In the genomic region with DNA sequence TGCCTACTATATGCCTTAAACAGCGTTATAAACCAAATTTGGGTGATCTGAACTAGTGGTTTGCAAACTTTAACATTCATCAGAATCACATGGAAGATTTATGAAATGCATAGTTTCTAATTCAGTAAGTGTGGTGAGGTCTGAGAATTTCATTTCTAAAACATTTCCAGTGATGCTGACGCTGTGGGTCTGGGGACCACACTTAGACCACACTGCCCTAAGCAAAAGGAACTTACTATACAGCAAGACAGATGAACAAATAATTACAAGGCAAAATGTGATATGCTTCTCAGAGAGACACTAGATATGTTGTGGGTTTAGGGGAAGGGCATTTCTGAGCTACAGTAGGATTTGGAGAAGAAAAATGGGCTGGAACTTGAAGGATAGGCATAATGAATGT, we compare ENCODE assay signal across 16 cellular contexts.
A peak's percentile ranks its signal among the peaks of the same experiment; 100 is the strongest.
DNase-seq lines count a peak whose midpoint lies in the region; ATAC-seq and TF ChIP-seq lines count a peak whose summit lies in the region.
"Had no signal": no experiment of that assay in that cellular context is flagged by ENCODE, and none has a peak within 500 bp of the region (broad histone marks: within the 10 kb centered on the region; RNA-seq: fewer than 3 reads in every experiment).

No MANE protein-coding gene starts in this region.

- TF ChIP-seq POLR2A in GM18505 (IDR thresholded peaks at IDR 0.05; ENCODE audit: borderline replicate concordance, extremely low read depth, insufficient read depth, insufficient read length) = no peak

- CTCF ChIA-PET in activated CD4-positive, alpha-beta T cell treated with anti-CD3 and anti-CD28 coated beads for 36 hours (lab: Charles Lee) = interaction anchor here (0.6 kb wide), 1 partner anchor 211 kb away, joined by 3 read pairs; no protein-coding TSS in a partner anchor
- CTCF ChIA-PET in activated naive CD4-positive, alpha-beta T cell treated with anti-CD3 and anti-CD28 coated beads, Interleukin-2, amount 10 ng/mL, durations not matched to agents 7 days and 5 days (lab: Charles Lee) = no interaction called here

- H3K27ac Mint-ChIP-seq in activated CD4-positive, alpha-beta T cell treated with anti-CD3 and anti-CD28 coated beads for 36 hours = peak overlapping the region; percentile 58
- H3K27ac Mint-ChIP-seq in activated naive CD4-positive, alpha-beta T cell treated with anti-CD3 and anti-CD28 coated beads, Interleukin-2, amount 50 U/mL, for 72 hours = peak overlapping the region in 1 of 2 donors; percentile 7
- no peak overlapping the region for H3K27ac Mint-ChIP-seq in activated naive CD4-positive, alpha-beta T cell treated with anti-CD3 and anti-CD28 coated beads, Interleukin-2, amount 10 ng/mL, durations not matched to agents 7 days and 5 days
- peak overlapping the region; percentile 1 for H3K27ac Mint-ChIP-seq in central memory CD8-positive, alpha-beta T cell (ENCODE audit: low read depth)
- H3K27ac Mint-ChIP-seq: CD14-positive monocyte had no signal

- H3K36me3 Mint-ChIP-seq in activated CD4-positive, alpha-beta T cell treated with anti-CD3 and anti-CD28 coated beads for 36 hours (ENCODE audit: low read depth) = peaks cover 45% of the 10 kb centered on the region
- peaks cover 21 to 25% of the 10 kb centered on the region in 2 donors for H3K36me3 Mint-ChIP-seq in activated naive CD4-positive, alpha-beta T cell treated with anti-CD3 and anti-CD28 coated beads, Interleukin-2, amount 50 U/mL, for 72 hours
- peaks cover 49% of the 10 kb centered on the region for H3K36me3 Mint-ChIP-seq in activated naive CD4-positive, alpha-beta T cell treated with anti-CD3 and anti-CD28 coated beads, Interleukin-2, amount 10 ng/mL, durations not matched to agents 7 days and 5 days
- H3K36me3 Mint-ChIP-seq in central memory CD8-positive, alpha-beta T cell (ENCODE audit: insufficient read depth) = peaks cover 21% of the 10 kb centered on the region

- H3K4me1 Mint-ChIP-seq in activated CD4-positive, alpha-beta T cell treated with anti-CD3 and anti-CD28 coated beads for 36 hours = peaks cover 11% of the 10 kb centered on the region
- no peaks in the 10 kb centered on the region for H3K4me1 Mint-ChIP-seq in activated naive CD4-positive, alpha-beta T cell treated with anti-CD3 and anti-CD28 coated beads, Interleukin-2, amount 10 ng/mL, durations not matched to agents 7 days and 5 days
- H3K4me1 Mint-ChIP-seq in central memory CD8-positive, alpha-beta T cell = no peaks in the 10 kb centered on the region
- H3K4me1 Mint-ChIP-seq: CD14-positive monocyte had no signal

- no peaks in the 10 kb centered on the region for H3K9me3 Mint-ChIP-seq in activated CD4-positive, alpha-beta T cell treated with anti-CD3 and anti-CD28 coated beads for 36 hours (ENCODE audit: low read depth)
- H3K9me3 Mint-ChIP-seq in activated naive CD4-positive, alpha-beta T cell treated with anti-CD3 and anti-CD28 coated beads, Interleukin-2, amount 50 U/mL, for 72 hours = no peaks in the 10 kb centered on the region
- no peaks in the 10 kb centered on the region for H3K9me3 Mint-ChIP-seq in activated naive CD4-positive, alpha-beta T cell treated with anti-CD3 and anti-CD28 coated beads, Interleukin-2, amount 10 ng/mL, durations not matched to agents 7 days and 5 days
- no peaks in the 10 kb centered on the region for H3K9me3 Mint-ChIP-seq in central memory CD8-positive, alpha-beta T cell

- DNase-seq in activated CD4-positive, alpha-beta T cell treated with anti-CD3 and anti-CD28 coated beads for 36 hours = peak; percentile 13
- no peak for DNase-seq in activated CD4-positive, alpha-beta T cell treated with anti-CD3 and anti-CD28 coated beads, Interleukin-2, amount 50 U/mL, for 1 hour
- DNase-seq in activated naive CD4-positive, alpha-beta T cell treated with anti-CD3 and anti-CD28 coated beads, Interleukin-2, amount 50 U/mL, for 72 hours (ENCODE audit: low spot score in 2 of 2) = no peak
- no peak for DNase-seq in activated naive CD4-positive, alpha-beta T cell treated with anti-CD3 and anti-CD28 coated beads, Interleukin-2, amount 10 ng/mL, durations not matched to agents 7 days and 5 days
- DNase-seq in central memory CD8-positive, alpha-beta T cell (ENCODE audit: low spot score in 2 of 2) = no peak
- DNase-seq in stimulated activated CD4-positive, alpha-beta T cell treated with anti-CD3 and anti-CD28 coated beads, Interleukin-15, amount 100 ng/mL, for 24 hours = no peak
- DNase-seq: DMS79 treated with DMSO at 0.1 percent for 48 hours, NCI-H1417, NCI-H187, NCI-H2227 treated with DMSO at 0.1 percent for 48 hours, NCI-H510A treated with DMSO at 0.1 percent for 48 hours, NCI-H774 had no signal

- intact Hi-C loops in activated CD4-positive, alpha-beta T cell treated with anti-CD3 and anti-CD28 coated beads for 36 hours (cut with DNase I, micrococcal nuclease) = no loop called here

- POLR2A ChIA-PET in activated CD4-positive, alpha-beta T cell treated with anti-CD3 and anti-CD28 coated beads for 36 hours (lab: Charles Lee) = no interaction called here

- H3K4me3 Mint-ChIP-seq in activated CD4-positive, alpha-beta T cell treated with anti-CD3 and anti-CD28 coated beads for 36 hours = no peak overlapping the region
- H3K4me3 Mint-ChIP-seq in activated naive CD4-positive, alpha-beta T cell treated with anti-CD3 and anti-CD28 coated beads, Interleukin-2, amount 10 ng/mL, durations not matched to agents 7 days and 5 days = no peak overlapping the region
- H3K4me3 Mint-ChIP-seq in central memory CD8-positive, alpha-beta T cell = no peak overlapping the region
- H3K4me3 Mint-ChIP-seq: CD14-positive monocyte had no signal

- no peaks in the 10 kb centered on the region for H3K27me3 Mint-ChIP-seq in activated CD4-positive, alpha-beta T cell treated with anti-CD3 and anti-CD28 coated beads for 36 hours
- no peaks in the 10 kb centered on the region for H3K27me3 Mint-ChIP-seq in activated naive CD4-positive, alpha-beta T cell treated with anti-CD3 and anti-CD28 coated beads, Interleukin-2, amount 10 ng/mL, durations not matched to agents 7 days and 5 days
- no peaks in the 10 kb centered on the region for H3K27me3 Mint-ChIP-seq in central memory CD8-positive, alpha-beta T cell

- ATAC-seq in activated CD4-positive, alpha-beta T cell treated with anti-CD3 and anti-CD28 coated beads for 36 hours = peak; percentile 49
- peak; percentile 64 for ATAC-seq in activated naive CD4-positive, alpha-beta T cell treated with anti-CD3 and anti-CD28 coated beads, Interleukin-2, amount 50 U/mL, for 72 hours
- ATAC-seq in central memory CD8-positive, alpha-beta T cell (replicated peaks; ENCODE audit: extremely low read depth, poor library complexity, severe bottlenecking) = no peak
- ATAC-seq in GM19035 (IDR thresholded peaks at IDR 0.05; ENCODE audit: unreplicated experiment) = no peak
- no peak for ATAC-seq in GM18505 (IDR thresholded peaks at IDR 0.05; ENCODE audit: unreplicated experiment)
- ATAC-seq: Right ventricle myocardium inferior had no signal

Comparison
In these comparisons a context has a peak if more than half of its experiments do, and no peak if none do; other contexts are left out.
1. ATAC-seq: peak in activated CD4-positive, alpha-beta T cell treated with anti-CD3 and anti-CD28 coated beads for 36 hours (single experiment) and activated naive CD4-positive, alpha-beta T cell treated with anti-CD3 and anti-CD28 coated beads, Interleukin-2, amount 50 U/mL, for 72 hours (2 of 2); none in central memory CD8-positive, alpha-beta T cell (single experiment), GM19035 (single experiment) and GM18505 (single experiment).